8 cellular contexts compared by ENCODE assay signal in the genomic region with DNA sequence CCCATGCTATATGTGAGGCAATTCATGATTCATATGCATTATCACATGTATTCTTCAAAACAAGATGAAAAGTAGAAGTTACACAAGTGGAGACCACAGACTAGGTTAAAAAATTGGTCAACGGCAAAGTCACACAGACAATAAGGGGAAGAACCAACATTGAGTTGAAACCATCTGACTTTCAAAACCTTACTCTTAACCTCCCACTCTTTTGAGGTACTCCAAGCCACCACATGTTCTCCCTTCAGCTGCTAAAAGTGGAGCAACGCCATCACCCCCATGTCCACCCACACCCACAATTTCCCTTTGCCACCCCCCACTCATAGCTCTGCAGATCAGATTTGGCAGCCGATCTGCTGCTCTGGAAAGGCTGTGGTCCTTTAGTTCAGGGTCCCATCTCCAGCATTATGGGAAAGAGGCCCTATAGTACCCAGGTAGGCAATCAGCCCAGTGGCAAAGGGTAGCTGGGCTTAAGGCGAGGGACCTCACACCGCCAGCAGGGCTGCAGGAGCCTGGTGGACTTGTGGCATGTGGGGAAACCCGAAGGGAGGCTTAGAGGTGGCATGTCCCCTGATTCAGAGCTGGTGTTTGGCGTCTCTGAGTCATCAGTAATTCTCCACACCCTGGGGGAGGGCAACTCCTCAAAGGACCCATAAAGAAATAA. TPM values are rescaled to one million over a fixed set of nuclear protein-coding genes. Genes with fewer than 3 reads are reported as not detected.
A peak's percentile ranks its signal among the peaks of the same experiment; 100 is the strongest.
DNase-seq lines count a peak whose midpoint lies in the region; ATAC-seq and TF ChIP-seq lines count a peak whose summit lies in the region.

No MANE protein-coding gene starts in this region.

- no peak overlapping the region for H3K27ac Mint-ChIP-seq in mesothelial cell of epicardium

- peak; percentile 87 for ATAC-seq in GM18498 (IDR thresholded peaks at IDR 0.05; ENCODE audit: unreplicated experiment)
- ATAC-seq in GM21526 (IDR thresholded peaks at IDR 0.05; ENCODE audit: low FRiP score, unreplicated experiment): peak; percentile 92
- peak; percentile 81 for ATAC-seq in HG03575 (IDR thresholded peaks at IDR 0.05; ENCODE audit: extremely low read depth, insufficient number of reproducible peaks, low FRiP score, unreplicated experiment)

- no peaks in the 10 kb centered on the region for H3K36me3 ChIP-seq in esophagus squamous epithelium

- no peak overlapping the region for H3K27ac ChIP-seq in esophagus squamous epithelium

- no peaks in the 10 kb centered on the region for H3K36me3 Mint-ChIP-seq in mesothelial cell of epicardium

- H3K4me1 Mint-ChIP-seq in mesothelial cell of epicardium: no peaks in the 10 kb centered on the region

- H3K4me1 ChIP-seq in esophagus squamous epithelium: no peaks in the 10 kb centered on the region

- no peak for TF ChIP-seq POLR2A in esophagus squamous epithelium (IDR thresholded peaks at IDR 0.05)

- 23 to 48% methylated on average over 2 to 5 of the region's 7 CpGs for WGBS in esophagus squamous epithelium, 2 donors

- TF ChIP-seq CTCF in mesothelial cell of epicardium (IDR thresholded peaks at IDR 0.05; ENCODE audit: unreplicated experiment) (no peak), esophagus squamous epithelium (IDR thresholded peaks at IDR 0.05) (no peak)

- DNase-seq in amniotic epithelial cell (ENCODE audit: low read depth) (peak; percentile 33), mesothelial cell of epicardium (ENCODE audit: low spot score in 2 of 2, unreplicated experiment in 2 of 2) (no peak), esophagus squamous epithelium (lab: John Stamatoyannopoulos, UW) (no peak), NCI-H2029 treated with DMSO at 0.1 percent for 48 hours (lab: John Stamatoyannopoulos, UW) (no peak), NCI-H2196 treated with DMSO at 0.1 percent for 48 hours (lab: John Stamatoyannopoulos, UW; ENCODE audit: unreplicated experiment) (no peak)

- no peaks in the 10 kb centered on the region for H3K9me3 ChIP-seq in esophagus squamous epithelium

- H3K27me3 ChIP-seq in esophagus squamous epithelium: no peaks in the 10 kb centered on the region

- no peak overlapping the region for H3K4me3 Mint-ChIP-seq in mesothelial cell of epicardium

- intact Hi-C loops in esophagus squamous epithelium (cut with DNase I): no loop called here

- no peak overlapping the region for H3K4me3 ChIP-seq in esophagus squamous epithelium

- H3K9me3 Mint-ChIP-seq in mesothelial cell of epicardium: peaks cover 23% of the 10 kb centered on the region

- H3K27me3 Mint-ChIP-seq in mesothelial cell of epicardium (ENCODE audit: low read depth): no peaks in the 10 kb centered on the region

RNA-seq across cellular contexts. Expression of a gene that starts 33.5 kb away (rescaled TPM):
- total RNA-seq in mesothelial cell of epicardium (0.05 to 0.38 TPM (median 0.07 TPM) in 3 replicates), esophagus squamous epithelium (10 to 100 TPM in 2 of 4 donors, 1 to 10 TPM in 2; 1.1 to 22.1 (median 8.2) TPM)
